11 cellular contexts compared by ENCODE assay signal in the genomic region with DNA sequence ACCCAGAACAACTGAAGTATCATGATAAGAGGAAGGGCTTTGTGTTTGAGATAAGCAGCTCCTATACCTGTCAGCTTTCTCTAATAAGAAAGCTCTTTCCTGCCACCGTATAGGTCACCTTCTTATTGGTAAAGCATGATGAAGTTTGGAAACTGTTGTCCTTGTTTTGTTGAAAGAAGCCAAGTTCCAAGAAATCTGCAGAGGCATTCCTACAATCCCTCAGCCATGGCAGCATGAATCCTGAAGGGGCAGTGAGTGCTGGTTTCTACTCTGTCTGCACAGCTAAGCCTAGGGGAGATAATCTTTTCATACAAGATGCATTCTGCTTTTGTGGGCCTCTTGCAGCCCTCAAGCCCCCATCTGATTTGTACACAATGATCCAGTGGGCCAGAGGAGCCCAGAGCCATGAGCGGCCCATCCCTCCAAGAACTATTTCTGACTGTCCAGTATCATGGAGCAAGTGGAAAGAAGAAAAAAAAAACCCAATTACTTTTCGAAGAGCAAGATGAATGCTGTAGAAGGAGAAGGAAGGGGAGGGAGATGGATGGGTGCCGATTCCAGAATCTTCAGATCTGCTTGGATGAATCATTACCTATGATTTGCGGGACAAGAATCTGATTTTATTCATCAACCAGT. TPM values are rescaled to one million over a fixed set of nuclear protein-coding genes. Genes with fewer than 3 reads are reported as not detected.
DNase-seq lines count a peak whose midpoint lies in the region; TF ChIP-seq lines count a peak whose summit lies in the region.
"Had no signal": no experiment of that assay in that cellular context is flagged by ENCODE, and none has a peak within 500 bp of the region (broad histone marks: within the 10 kb centered on the region; RNA-seq: fewer than 3 reads in every experiment).

No MANE protein-coding gene starts in this region.

- H3K36me3 Mint-ChIP-seq in immature natural killer cell: no peaks in the 10 kb centered on the region
- H3K36me3 Mint-ChIP-seq: memory B cell had no signal

- peaks cover 19 to 43% of the 10 kb centered on the region in 2 donors for H3K4me1 Mint-ChIP-seq in immature natural killer cell

- intact Hi-C loops in OCI-LY7 (cut with micrococcal nuclease; ENCODE audit: unreplicated experiment): no loop called here

- DNase-seq in HFF-Myc (ENCODE audit: extremely low read depth, low read depth) (no peak), astrocyte of the spinal cord (ENCODE audit: low read depth, low spot score) (peak; percentile 20), immature natural killer cell (no peak), OCI-M1 (lab: John Stamatoyannopoulos, UW) (no peak), NCI-H1930 (lab: John Stamatoyannopoulos, UW) (no peak), OCI-LY7 (ENCODE audit: low spot score) (no peak)
- no peak for DNase-seq in activated naive CD4-positive, alpha-beta T cell treated with anti-CD3 and anti-CD28 coated beads, Interleukin-2, amount 50 U/mL, for 16 hours
- DNase-seq: activated naive CD8-positive, alpha-beta T cell treated with anti-CD3 and anti-CD28 coated beads, Interleukin-2, amount 50 U/mL, for 24 hours had no signal

- H3K9me2 ChIP-seq in OCI-LY7 (ENCODE audit: insufficient read depth, low read length): no peaks in the 10 kb centered on the region

- in situ Hi-C loops in astrocyte of the spinal cord (cut with HindIII; ENCODE audit: low sequenced_read_pairs): no loop called here

- peak overlapping the region in 14 of 21 experiments; percentile 11 to 98 (median 91) for H3K27ac ChIP-seq in skin epidermis
- no peak overlapping the region for H3K27ac ChIP-seq in OCI-LY7 (ENCODE audit: low read depth, low read length, poor library complexity, severe bottlenecking)
- H3K27ac ChIP-seq: SK-N-MC had no signal

- H3K4me3 ChIP-seq in HFF-Myc (replicated peaks; ENCODE audit: low read depth, low read length) (peak overlapping the region; percentile 81), astrocyte of the spinal cord (ENCODE audit: low read depth, low read length) (peak overlapping the region; percentile 52), skin epidermis (peak overlapping the region in 4 of 7 experiments; percentile 38 to 59 (median 56)), OCI-LY7 (ENCODE audit: low read depth, low read length, poor library complexity, severe bottlenecking) (no peak overlapping the region)

- no peak overlapping the region for H3K4me2 ChIP-seq in OCI-LY7 (ENCODE audit: low read length)

- no peaks in the 10 kb centered on the region for H3K36me3 ChIP-seq in OCI-LY7 (ENCODE audit: insufficient read depth, low read length)

- BruUV-seq in OCI-LY7 (replicated peaks; lab: Mats Ljungman, UMichigan): no TSS peak

- H3K27me3 Mint-ChIP-seq in immature natural killer cell (ENCODE audit: low read depth in 3 of 3): peaks cover 5 to 12% (median 5%) of the 10 kb centered on the region in 3 donors

- CTCF ChIA-PET in OCI-LY7 (lab: Charles Lee; ENCODE audit: unreplicated experiment): no interaction called here

- no peaks in the 10 kb centered on the region for H3K9me3 ChIP-seq in OCI-LY7 (ENCODE audit: low read length)

- no peak overlapping the region for H3K27ac Mint-ChIP-seq in immature natural killer cell
- H3K27ac Mint-ChIP-seq: activated naive CD8-positive, alpha-beta T cell treated with anti-CD3 and anti-CD28 coated beads, Interleukin-2, amount 50 U/mL, for 24 hours; memory B cell had no signal

- no peaks in the 10 kb centered on the region for H4K20me1 ChIP-seq in OCI-LY7 (ENCODE audit: insufficient read depth, low read length)

- TF ChIP-seq CTCF in HFF-Myc (IDR thresholded peaks at IDR 0.05; ENCODE audit: low read depth, low read length, missing control alignments): no peak
- peak; percentile 13 for TF ChIP-seq CTCF in astrocyte of the spinal cord (IDR thresholded peaks at IDR 0.05; ENCODE audit: low read depth, low read length)
- TF ChIP-seq CTCF in OCI-LY7 (conservative IDR thresholded peaks at IDR 0.05; ENCODE audit: low read length): no peak

- POLR2A ChIA-PET in OCI-LY7 (lab: Charles Lee): no interaction called here

- H2AFZ ChIP-seq in OCI-LY7 (ENCODE audit: low read length): no peak overlapping the region

- H3K4me3 Mint-ChIP-seq in immature natural killer cell: peak overlapping the region; percentile 13 to 84 (median 34)
- H3K4me3 Mint-ChIP-seq: memory B cell had no signal

- no peaks in the 10 kb centered on the region for H3K79me2 ChIP-seq in OCI-LY7 (ENCODE audit: insufficient read depth, low read depth, low read length)

- H3K4me1 ChIP-seq in OCI-LY7 (ENCODE audit: insufficient read depth, low read length, poor library complexity, severe bottlenecking): no peaks in the 10 kb centered on the region

- H3K9me3 Mint-ChIP-seq in immature natural killer cell: no peaks in the 10 kb centered on the region
- H3K9me3 Mint-ChIP-seq: activated naive CD8-positive, alpha-beta T cell treated with anti-CD3 and anti-CD28 coated beads, Interleukin-2, amount 50 U/mL, for 24 hours; memory B cell had no signal

RNA-seq across cellular contexts. Expression of gene THBS1, which starts 1.9 kb away (rescaled TPM):
- polyA plus RNA-seq in immature natural killer cell: 10 to 100 TPM in 1 of 3 donors, 1 to 10 TPM in 2; 2.2 to 11.4 (median 9.2) TPM
- total RNA-seq in OCI-LY7 (2014; rRNA removed; shearing (Covaris generic)): not detected in 2 replicates
- total RNA-seq in OCI-LY7 (2022): 0.51 and 1.3 TPM in 2 replicates
